In the genomic region with DNA sequence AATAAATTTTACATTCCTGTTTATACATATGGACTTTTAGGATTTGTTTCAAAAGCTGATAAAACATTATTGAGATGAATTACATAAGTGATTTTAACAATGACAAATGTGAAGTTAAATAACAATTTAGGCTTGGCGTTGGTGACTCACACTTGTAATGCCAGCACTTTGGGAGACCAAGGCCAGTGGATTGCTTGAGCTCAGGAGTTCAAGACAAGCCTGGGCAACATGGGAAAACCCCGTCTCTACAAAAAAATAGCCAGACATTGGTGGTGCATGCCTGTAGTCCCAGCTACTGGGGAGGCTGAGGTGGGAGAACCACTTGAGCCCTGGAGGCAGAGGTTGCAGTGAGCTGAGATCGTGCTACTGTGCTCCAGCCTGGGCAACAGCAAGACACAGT, we compare ENCODE assay signal across 19 cellular contexts. TPM values are rescaled to one million over a fixed set of nuclear protein-coding genes. Genes with fewer than 3 reads are reported as not detected.
"Had no signal": no experiment of that assay in that cellular context is flagged by ENCODE, and none has a peak within 500 bp of the region (broad histone marks: within the 10 kb centered on the region; RNA-seq: fewer than 3 reads in every experiment).

No MANE protein-coding gene starts in this region.

- H3K27me3 ChIP-seq: gastroesophageal sphincter, left lung, right atrium auricular region, transverse colon, vagina had no signal

- H3K4me1 ChIP-seq: gastroesophageal sphincter, left lung, right atrium auricular region, transverse colon, vagina had no signal

- H3K4me3 ChIP-seq: coronary artery, gastroesophageal sphincter, left lung, right atrium auricular region, skin epidermis, transverse colon, vagina had no signal

- DNase-seq: activated CD4-positive, alpha-beta T cell treated with anti-CD3 and anti-CD28 coated beads, Interleukin-2, amount 10 ng/mL, durations not matched to agents 24 days and 14 days; activated CD4-positive, CD25-positive, alpha-beta regulatory T cell; activated gamma-delta T cell treated with Interleukin-2 at 50 U/mL for 16 hours; activated naive CD8-positive, alpha-beta T cell treated with anti-CD3 and anti-CD28 coated beads for 36 hours; effector CD4-positive, alpha-beta T cell; kidney; left lung; natural killer cell; stimulated activated CD4-positive, alpha-beta T cell treated with anti-CD3 and anti-CD28 coated beads, Interleukin-4, amount 100 ng/mL, for 24 hours; stimulated activated naive CD4-positive, alpha-beta T cell; substantia nigra; T-helper 2 cell; transverse colon had no signal

- ATAC-seq: gastroesophageal sphincter, natural killer cell had no signal

- H3K27ac ChIP-seq: coronary artery, gastroesophageal sphincter, left lung, right atrium auricular region, skin epidermis, transverse colon, vagina had no signal

- H3K9me3 ChIP-seq: gastroesophageal sphincter, left lung, right atrium auricular region, transverse colon, vagina had no signal

RNA-seq across cellular contexts. Expression of gene HEATR4, which starts 17.6 kb away (rescaled TPM):
- total RNA-seq: activated CD4-positive, alpha-beta T cell treated with anti-CD3 and anti-CD28 coated beads, Interleukin-2, amount 10 ng/mL, durations not matched to agents 24 days and 14 days; activated naive CD8-positive, alpha-beta T cell treated with anti-CD3 and anti-CD28 coated beads for 36 hours; vagina had no signal

RNA-seq across cellular contexts. Expression of gene ACOT6, which starts 35.9 kb away (rescaled TPM):
- total RNA-seq: activated CD4-positive, alpha-beta T cell treated with anti-CD3 and anti-CD28 coated beads, Interleukin-2, amount 10 ng/mL, durations not matched to agents 24 days and 14 days; activated naive CD8-positive, alpha-beta T cell treated with anti-CD3 and anti-CD28 coated beads for 36 hours; gastroesophageal sphincter; kidney; left lung; natural killer cell; posterior vena cava; right atrium auricular region; transverse colon; vagina had no signal
